ENCODE assay signal across 8 cellular contexts in genomic region chr9:129174724-129175514, GRCh38. TPM values are rescaled to one million over a fixed set of nuclear protein-coding genes. Genes with fewer than 3 reads are reported as not detected.
DNase-seq lines count a peak whose midpoint lies in the region; ATAC-seq and TF ChIP-seq lines count a peak whose summit lies in the region.

No MANE protein-coding gene starts in this region.

- peak in 3 of 5 donors; percentile 16 to 28 (median 20) for DNase-seq in CD4-positive, alpha-beta memory T cell
- DNase-seq in HFF-Myc (ENCODE audit: extremely low read depth, low read depth) (peak; percentile 29), SHP77 treated with DMSO at 0.1 percent for 48 hours (lab: John Stamatoyannopoulos, UW) (peak; percentile 22), iPS DF 6.9 (ENCODE audit: low read depth, low spot score) (no peak), psoas muscle (peak; percentile 85 to 90), NCI-H187 (lab: John Stamatoyannopoulos, UW) (no peak)

- no CpG with 5 or more reads among the region's 53 CpGs for WGBS in iPS DF 6.9 (ENCODE audit: insufficient coverage, insufficient read length)
- 9 to 16% (median 11%) methylated on average over 42 to 53 of the region's 53 CpGs for WGBS in psoas muscle, 3 donors

- ATAC-seq in psoas muscle (peak; percentile 36 to 59 (median 49)), HG02885 (IDR thresholded peaks at IDR 0.05; ENCODE audit: poor library complexity, unreplicated experiment) (no peak)

- no peak for TF ChIP-seq CTCF in HFF-Myc (IDR thresholded peaks at IDR 0.05; ENCODE audit: low read depth, low read length, missing control alignments)
- no peak for TF ChIP-seq CTCF in brain (conservative IDR thresholded peaks at IDR 0.05)
- TF ChIP-seq CTCF in psoas muscle (IDR thresholded peaks at IDR 0.05), result no peak

- peak overlapping the region; percentile 45 for H3K27ac ChIP-seq in CD4-positive, alpha-beta memory T cell (ENCODE audit: low read depth, low read length)
- H3K27ac ChIP-seq in iPS DF 6.9 (ENCODE audit: low read length) (no peak overlapping the region), psoas muscle (peak overlapping the region; percentile 89)

- peaks cover 0 to 2% of the 10 kb centered on the region in 2 donors for H3K36me3 Mint-ChIP-seq in CD4-positive, alpha-beta memory T cell
- H3K36me3 Mint-ChIP-seq in brain, result no peaks in the 10 kb centered on the region

- H3K27me3 Mint-ChIP-seq in CD4-positive, alpha-beta memory T cell, result peaks cover 0 to 2% of the 10 kb centered on the region in 2 donors
- H3K27me3 Mint-ChIP-seq in brain, result peaks cover 11% of the 10 kb centered on the region

- H3K36me3 ChIP-seq in CD4-positive, alpha-beta memory T cell (ENCODE audit: insufficient read depth, low read length), result no peaks in the 10 kb centered on the region
- H3K36me3 ChIP-seq in iPS DF 6.9 (ENCODE audit: control insufficient read depth, insufficient read depth, low read length) (no peaks in the 10 kb centered on the region), psoas muscle (ENCODE audit: insufficient read depth in 1 of 2, low read depth in 1 of 2) (no peaks in the 10 kb centered on the region)

- H3K9me3 Mint-ChIP-seq in CD4-positive, alpha-beta memory T cell, result peaks cover 0 to 4% (median 0%) of the 10 kb centered on the region in 8 donors
- peaks cover 0 to 9% (median 0%) of the 10 kb centered on the region in 5 experiments for H3K9me3 Mint-ChIP-seq in brain

- H3K9me3 ChIP-seq in CD4-positive, alpha-beta memory T cell (ENCODE audit: control insufficient read depth in 1 of 2, low read length in 2 of 2), result no peaks in the 10 kb centered on the region
- no peaks in the 10 kb centered on the region for H3K9me3 ChIP-seq in iPS DF 6.9 (ENCODE audit: control insufficient read depth, insufficient read depth, low read length)
- no peaks in the 10 kb centered on the region for H3K9me3 ChIP-seq in psoas muscle

- peak overlapping the region; percentile 70 to 76 for H3K4me3 ChIP-seq in CD4-positive, alpha-beta memory T cell (ENCODE audit: low read length in 2 of 2)
- H3K4me3 ChIP-seq in HFF-Myc (replicated peaks; ENCODE audit: low read depth, low read length), result peak overlapping the region; percentile 90
- peak overlapping the region; percentile 49; the same call in 1 of the 2 replicates for H3K4me3 ChIP-seq in iPS DF 6.9 (ENCODE audit: low read length)
- H3K4me3 ChIP-seq in psoas muscle, result peak overlapping the region; percentile 86

- POLR2A ChIA-PET in CD4-positive, alpha-beta memory T cell (lab: Charles Lee; ENCODE audit: partially characterized antibody), result interaction anchor here (1.0 to 6.1 kb wide), 20 partner anchors 9 to 451 kb away, joined by 3 to 85 read pairs (median 7); partner anchors contain the start of genes CRAT, NTMT1 and PTPA

- intact Hi-C loops in CD4-positive, alpha-beta memory T cell (cut with micrococcal nuclease), result loop anchor here (1.0 to 10.0 kb wide), 10 partner anchors 36 to 435 kb away; no protein-coding TSS in a partner anchor
- intact Hi-C loops in psoas muscle (cut with DNase I), result loop anchor here (1.0 to 5.0 kb wide), 3 partner anchors 36 to 437 kb away; no protein-coding TSS in a partner anchor

- H3K4me1 ChIP-seq in CD4-positive, alpha-beta memory T cell (ENCODE audit: insufficient read depth, low read length), result peaks cover 28% of the 10 kb centered on the region
- peaks cover 3% of the 10 kb centered on the region; the same call in 1 of the 2 replicates for H3K4me1 ChIP-seq in iPS DF 6.9 (ENCODE audit: control insufficient read depth, insufficient read depth, low read length)
- peaks cover 17% of the 10 kb centered on the region for H3K4me1 ChIP-seq in psoas muscle

- peak overlapping the region; percentile 88 to 93 (median 90) for H3K4me3 Mint-ChIP-seq in CD4-positive, alpha-beta memory T cell
- H3K4me3 Mint-ChIP-seq in brain, result peak overlapping the region; percentile 92 to 94 (median 94)

- CTCF ChIA-PET in CD4-positive, alpha-beta memory T cell (lab: Charles Lee; ENCODE audit: partially characterized antibody), result interaction anchor here (0.8 to 7.1 kb wide), 34 partner anchors 8 to 455 kb away, joined by 3 to 96 read pairs (median 6); partner anchors contain the start of gene NTMT1

- peaks cover 6 to 16% (median 9%) of the 10 kb centered on the region in 4 donors for H3K4me1 Mint-ChIP-seq in CD4-positive, alpha-beta memory T cell
- peaks cover 38% of the 10 kb centered on the region for H3K4me1 Mint-ChIP-seq in brain

- peaks cover 3% of the 10 kb centered on the region for H3K27me3 ChIP-seq in CD4-positive, alpha-beta memory T cell (ENCODE audit: insufficient read depth, low read length)
- H3K27me3 ChIP-seq in iPS DF 6.9 (ENCODE audit: control insufficient read depth, insufficient read depth, low read length) (peaks cover 26% of the 10 kb centered on the region), psoas muscle (ENCODE audit: insufficient read depth in 3 of 3, low read length in 2 of 3) (no peaks in the 10 kb centered on the region)

- peak overlapping the region in 6 of 7 donors; percentile 76 to 93 (median 85) for H3K27ac Mint-ChIP-seq in CD4-positive, alpha-beta memory T cell
- peak overlapping the region; percentile 98 to 99 (median 99) for H3K27ac Mint-ChIP-seq in brain

RNA-seq across cellular contexts. Expression of gene IER5L, which starts 3.1 kb away (rescaled TPM):
- total RNA-seq in CD4-positive, alpha-beta memory T cell, result 1 to 10 TPM; 3.1 to 3.6 TPM
- polyA plus RNA-seq in CD4-positive, alpha-beta memory T cell, result under 1 TPM; 0.07 to 0.08 TPM
- polyA plus RNA-seq in brain (ENCODE audit: insufficient read depth, low read depth, low replicate concordance), result 9.6 TPM
- total RNA-seq in psoas muscle, result 1 to 10 TPM; 1.7 to 4.5 (median 3.4) TPM
- 1 to 10 TPM; 1.4 to 8.3 (median 3.0) TPM for polyA plus RNA-seq in psoas muscle

Comparison
In these comparisons a context has a peak if more than half of its experiments do, and no peak if none do; other contexts are left out.
1. DNase-seq: peak in CD4-positive, alpha-beta memory T cell (3 of 5), HFF-Myc (single experiment), SHP77 treated with DMSO at 0.1 percent for 48 hours (single experiment) and psoas muscle (2 of 2); none in iPS DF 6.9 (single experiment) and NCI-H187 (0 of 2).
2. Peak in every context shown above with its lines, with median percentiles within 50 percentile points of each other: H3K4me3 ChIP-seq.